In the genomic region with DNA sequence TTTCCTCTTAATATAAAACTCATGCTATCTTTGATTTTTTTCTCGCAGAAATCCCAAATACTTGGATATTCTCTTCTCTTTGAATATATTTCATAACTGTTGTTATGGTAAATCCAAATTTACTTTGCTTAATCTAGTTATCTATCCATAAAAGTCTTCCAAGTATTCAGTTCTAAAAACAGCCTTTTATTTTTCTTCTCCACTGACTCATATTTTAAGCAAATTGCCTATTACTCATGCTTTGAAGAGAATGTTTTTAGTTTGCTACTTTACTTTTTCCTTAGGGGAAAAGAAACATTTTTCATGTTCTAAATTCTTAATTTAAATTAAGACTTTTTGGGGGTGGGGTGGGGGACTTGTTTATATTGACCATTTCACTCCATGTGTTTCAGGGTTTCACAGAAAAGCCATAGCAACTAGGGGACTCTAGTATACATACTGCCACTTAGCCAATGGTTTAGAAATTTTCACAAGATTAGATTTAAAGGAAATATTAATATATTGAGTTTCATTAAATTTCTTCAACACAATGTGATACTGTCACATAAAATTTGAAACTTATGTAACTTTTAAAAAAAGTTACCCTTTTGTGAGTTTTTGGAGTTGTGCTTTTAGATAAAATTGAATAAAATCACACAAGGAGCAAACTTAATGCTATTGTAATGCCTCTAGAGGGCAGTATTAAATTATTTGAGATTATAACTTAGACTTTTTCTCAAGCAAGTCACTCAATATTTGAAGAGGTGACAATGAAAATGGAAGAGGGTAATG, we compare ENCODE assay signal across 8 cellular contexts.
DNase-seq lines count a peak whose midpoint lies in the region; ATAC-seq and TF ChIP-seq lines count a peak whose summit lies in the region.

No MANE protein-coding gene starts in this region.

- 95 to 100% methylated on average over 1 of the region's 1 CpG for WGBS in gastroesophageal sphincter (ENCODE audit: low coverage in 1 of 2), 2 donors

- no peak overlapping the region for H3K27ac Mint-ChIP-seq in T-cell

- H3K27me3 Mint-ChIP-seq in T-cell: no peaks in the 10 kb centered on the region

- H3K4me1 Mint-ChIP-seq in T-cell: no peaks in the 10 kb centered on the region

- H3K4me1 ChIP-seq in gastroesophageal sphincter: no peaks in the 10 kb centered on the region

- no peaks in the 10 kb centered on the region for H3K27me3 ChIP-seq in gastroesophageal sphincter

- POLR2A ChIA-PET in GM10248 (lab: Yijun Ruan, JAX): no interaction called here
- POLR2A ChIA-PET in T-cell (lab: Charles Lee): no interaction called here

- CTCF ChIA-PET in GM10248 (lab: Yijun Ruan, JAX): interaction anchor here (1.0 to 1.9 kb wide), 7 partner anchors 9 to 60 kb away, joined by 3 to 10 read pairs (median 3); no protein-coding TSS in a partner anchor
- CTCF ChIA-PET in T-cell (lab: Charles Lee): interaction anchor here in 1 of 2 donors (1.3 kb wide), 1 partner anchor 9 kb away, joined by 4 read pairs; no protein-coding TSS in a partner anchor

- DNase-seq in GM10248 (ENCODE audit: extremely low spot score): peak; percentile 9
- DNase-seq in SK-N-DZ (ENCODE audit: low spot score): peak; percentile 15
- peak; percentile 25 for DNase-seq in iPS-NIHi11 (ENCODE audit: low spot score)
- DNase-seq in T-cell: no peak

- no peak overlapping the region for H3K4me3 Mint-ChIP-seq in T-cell

- peak; percentile 61 for ATAC-seq in HG03432 (IDR thresholded peaks at IDR 0.05; ENCODE audit: unreplicated experiment)
- ATAC-seq in GM21423 (IDR thresholded peaks at IDR 0.05; ENCODE audit: unreplicated experiment): no peak
- no peak for ATAC-seq in T-cell (replicated peaks in 1 of 4)
- ATAC-seq in gastroesophageal sphincter: no peak
- no peak for ATAC-seq in GM19023 (IDR thresholded peaks at IDR 0.05; ENCODE audit: unreplicated experiment)

- no peak for TF ChIP-seq POLR2A in gastroesophageal sphincter (IDR thresholded peaks at IDR 0.05)

- H3K4me3 ChIP-seq in gastroesophageal sphincter: no peak overlapping the region

- TF ChIP-seq CTCF in GM10248 (IDR thresholded peaks at IDR 0.05; ENCODE audit: control extremely low read depth, extremely low read depth, low read depth, missing control alignments): peak; percentile 45
- TF ChIP-seq CTCF in gastroesophageal sphincter (IDR thresholded peaks at IDR 0.05): peak in 1 of 4 experiments; percentile 44

- H3K27ac ChIP-seq in gastroesophageal sphincter: no peak overlapping the region

- H3K36me3 ChIP-seq in gastroesophageal sphincter: no peaks in the 10 kb centered on the region

- H3K9me3 Mint-ChIP-seq in T-cell: no peaks in the 10 kb centered on the region

- H3K9me3 ChIP-seq in gastroesophageal sphincter: no peaks in the 10 kb centered on the region

- no peak for TF ChIP-seq EP300 in gastroesophageal sphincter (IDR thresholded peaks at IDR 0.05)

- H3K36me3 Mint-ChIP-seq in T-cell: no peaks in the 10 kb centered on the region

Comparison
In these comparisons a context has a peak if more than half of its experiments do, and no peak if none do; other contexts are left out.
1. DNase-seq: peak in GM10248 (single experiment), SK-N-DZ (single experiment) and iPS-NIHi11 (single experiment); none in T-cell (0 of 34).